14 cellular contexts compared by ENCODE assay signal in the genomic region with DNA sequence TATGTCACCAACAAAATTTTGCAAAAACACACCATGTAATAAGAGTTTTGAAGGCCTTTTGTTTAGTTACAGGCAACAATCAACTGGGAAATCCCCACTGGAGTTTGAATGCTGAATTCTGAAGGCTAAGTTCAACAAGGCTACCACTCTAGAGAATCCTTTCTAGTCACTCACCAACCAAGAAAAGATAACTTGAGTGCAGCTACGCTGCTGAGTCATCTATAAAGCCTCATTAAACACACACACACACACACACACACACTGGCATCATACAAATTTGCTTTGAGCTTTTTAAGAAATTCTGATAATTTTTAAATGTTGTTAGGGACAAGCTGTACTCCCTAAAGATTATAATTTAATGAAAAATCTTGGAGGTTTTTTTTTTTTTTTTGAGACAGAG.
DNase-seq lines count a peak whose midpoint lies in the region; ATAC-seq and TF ChIP-seq lines count a peak whose summit lies in the region.
"Had no signal": no experiment of that assay in that cellular context is flagged by ENCODE, and none has a peak within 500 bp of the region (broad histone marks: within the 10 kb centered on the region; RNA-seq: fewer than 3 reads in every experiment).

No MANE protein-coding gene starts in this region.

- H3K27ac ChIP-seq in thyroid gland (no peak overlapping the region), dorsolateral prefrontal cortex (no peak overlapping the region)
- H3K27ac ChIP-seq: BLaER1 treated with 17β-estradiol and CSF1 and Interleukin-3, amounts not matched to agents 10 nM and 100 nM; PC-9 had no signal

- H3K4me3 ChIP-seq in astrocyte of the cerebellum (ENCODE audit: low read depth, low read length) (no peak overlapping the region), thyroid gland (replicated peaks in 1 of 3) (no peak overlapping the region), dorsolateral prefrontal cortex (no peak overlapping the region)
- H3K4me3 ChIP-seq: BLaER1 treated with 17β-estradiol and CSF1 and Interleukin-3, amounts not matched to agents 10 nM and 100 nM; PC-9 had no signal

- no peaks in the 10 kb centered on the region for H3K4me1 ChIP-seq in thyroid gland

- H3K4me3 Mint-ChIP-seq in HFFc6, result no peak overlapping the region
- H3K4me3 Mint-ChIP-seq: memory B cell had no signal

- H3K27me3 Mint-ChIP-seq in HFFc6 (ENCODE audit: insufficient read depth), result peaks cover 4% of the 10 kb centered on the region; the same call in 1 of the 2 replicates
- H3K27me3 Mint-ChIP-seq: memory B cell had no signal

- H3K27me3 ChIP-seq in thyroid gland (no peaks in the 10 kb centered on the region), dorsolateral prefrontal cortex (no peaks in the 10 kb centered on the region)
- H3K27me3 ChIP-seq: BLaER1 treated with 17β-estradiol and CSF1 and Interleukin-3, amounts not matched to agents 10 nM and 100 nM had no signal

- H3K36me3 Mint-ChIP-seq in HFFc6 (ENCODE audit: low read depth), result no peaks in the 10 kb centered on the region

- no peaks in the 10 kb centered on the region for H3K9me3 Mint-ChIP-seq in HFFc6

- no peaks in the 10 kb centered on the region for H3K9me3 ChIP-seq in thyroid gland

- in situ Hi-C loops in astrocyte of the cerebellum (cut with HindIII; ENCODE audit: low sequenced_read_pairs), result no loop called here

- TF ChIP-seq CTCF in HFFc6 (IDR thresholded peaks at IDR 0.05) (no peak), astrocyte of the cerebellum (IDR thresholded peaks at IDR 0.05; ENCODE audit: low read depth, low read length, missing control alignments) (no peak), thyroid gland (IDR thresholded peaks at IDR 0.05) (no peak), dorsolateral prefrontal cortex (IDR thresholded peaks at IDR 0.05 in 54 of 56, conservative IDR thresholded peaks at IDR 0.05 in 2 of 56; ENCODE audit: low read depth in 1 of 56, partially characterized antibody in 56 of 56) (no peak)

- peaks cover 32% of the 10 kb centered on the region for H3K4me1 Mint-ChIP-seq in HFFc6 (ENCODE audit: low read depth)

- intact Hi-C loops in posterior cingulate gyrus (cut with DNase I), result no loop called here
- intact Hi-C loops in thyroid gland (cut with DNase I), result no loop called here
- intact Hi-C loops in dorsolateral prefrontal cortex (cut with DNase I), result no loop called here

- no peaks in the 10 kb centered on the region for H3K36me3 ChIP-seq in thyroid gland

- DNase-seq in AG08396 (ENCODE audit: low spot score), result peak; percentile 35
- peak; percentile 90 for DNase-seq in HFFc6
- DNase-seq in astrocyte of the cerebellum (ENCODE audit: low read depth), result peak; percentile 31
- DNase-seq in glomerular endothelial cell (ENCODE audit: extremely low read depth, low read depth, low spot score), result peak; percentile 7
- no peak for DNase-seq in posterior cingulate gyrus
- DNase-seq in thyroid gland, result no peak
- DNase-seq in dorsolateral prefrontal cortex, result no peak
- DNase-seq: MV-4-11, NCI-H345, PC-9 had no signal

- no peak for TF ChIP-seq POLR2A in thyroid gland (IDR thresholded peaks at IDR 0.05)

- peak overlapping the region; percentile 42; the same call in 1 of the 2 replicates for H3K27ac Mint-ChIP-seq in HFFc6
- H3K27ac Mint-ChIP-seq: activated naive CD4-positive, alpha-beta T cell treated with anti-CD3 and anti-CD28 coated beads, Interleukin-2, amount 50 U/mL, for 72 hours; memory B cell had no signal

- no peak for ATAC-seq in GM18498 (IDR thresholded peaks at IDR 0.05; ENCODE audit: unreplicated experiment)
- ATAC-seq: activated naive CD4-positive, alpha-beta T cell treated with anti-CD3 and anti-CD28 coated beads, Interleukin-2, amount 50 U/mL, for 72 hours had no signal

- 48 to 66% methylated on average over 1 of the region's 1 CpG for WGBS in thyroid gland, 2 donors

Comparison
In these comparisons a context has a peak if more than half of its experiments do, and no peak if none do; other contexts are left out.
1. DNase-seq: peak in AG08396 (single experiment), HFFc6 (single experiment), astrocyte of the cerebellum (single experiment) and glomerular endothelial cell (single experiment); none in posterior cingulate gyrus (0 of 10), thyroid gland (0 of 2) and dorsolateral prefrontal cortex (0 of 10).